Comparison of ENCODE assay signal across 1 cellular context in the genomic region with DNA sequence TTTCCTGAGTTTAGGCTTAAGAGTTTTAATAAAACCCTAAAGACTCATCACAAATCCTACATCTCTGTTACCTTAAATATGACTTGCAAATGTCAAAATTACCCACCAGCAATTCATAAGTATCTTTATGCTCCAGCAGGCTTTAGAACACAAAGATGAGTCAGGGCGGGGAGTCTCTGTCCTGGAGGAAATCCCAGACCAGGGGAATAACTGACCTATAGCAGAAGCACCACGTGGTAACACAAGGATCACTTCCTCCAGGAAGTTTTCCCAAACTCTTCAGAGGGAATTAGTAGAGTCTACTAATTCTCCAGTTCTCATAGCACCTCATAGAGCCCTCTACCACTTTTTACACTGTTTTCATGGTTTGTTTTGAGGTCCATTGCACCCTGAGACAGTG.
TF ChIP-seq lines count a peak whose summit lies in the region.

No MANE protein-coding gene starts in this region.

TF ChIP-seq in SK-N-SH, 30 proteins besides CTCF, POLR2A, EP300 and RAD21 (continued from another document):
- TF ChIP-seq GABPA (IDR thresholded peaks at IDR 0.05; ENCODE audit: low read depth): 0 out of 2 replicates have a peak, but pooled peaks have one; percentile 43
- TF ChIP-seq NRF1 (IDR thresholded peaks at IDR 0.05; ENCODE audit: low read depth, low read length): no peak
- peak; percentile 41; the same call in 1 of the 2 replicates for TF ChIP-seq FOSL2 (IDR thresholded peaks at IDR 0.05; ENCODE audit: borderline replicate concordance, low read depth)
- no peak for TF ChIP-seq NFIC (IDR thresholded peaks at IDR 0.05; ENCODE audit: borderline replicate concordance)
- no peak for TF ChIP-seq SMC3 (IDR thresholded peaks at IDR 0.05; ENCODE audit: low read depth, low read length)
- no peak for TF ChIP-seq POLR2AphosphoS5 (IDR thresholded peaks at IDR 0.05; ENCODE audit: low read depth, low read length)
- TF ChIP-seq, protein P1, sequence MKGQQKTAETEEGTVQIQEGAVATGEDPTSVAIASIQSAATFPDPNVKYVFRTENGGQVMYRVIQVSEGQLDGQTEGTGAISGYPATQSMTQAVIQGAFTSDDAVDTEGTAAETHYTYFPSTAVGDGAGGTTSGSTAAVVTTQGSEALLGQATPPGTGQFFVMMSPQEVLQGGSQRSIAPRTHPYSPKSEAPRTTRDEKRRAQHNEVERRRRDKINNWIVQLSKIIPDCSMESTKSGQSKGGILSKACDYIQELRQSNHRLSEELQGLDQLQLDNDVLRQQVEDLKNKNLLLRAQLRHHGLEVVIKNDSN (IDR thresholded peaks at IDR 0.05; ENCODE audit: borderline replicate concordance, low read depth): peak; percentile 79
- peak; percentile 26; the same call in 1 of the 2 replicates for TF ChIP-seq TCF12 (IDR thresholded peaks at IDR 0.05)
- TF ChIP-seq JUND (IDR thresholded peaks at IDR 0.05): peak; percentile 35; the same call in 1 of the 2 replicates
